11 cellular contexts compared by ENCODE assay signal in genomic region chr19:46489445-46490272, GRCh38. TPM values are rescaled to one million over a fixed set of nuclear protein-coding genes. Genes with fewer than 3 reads are reported as not detected.
DNase-seq lines count a peak whose midpoint lies in the region; ATAC-seq, FAIRE-seq and TF ChIP-seq lines count a peak whose summit lies in the region.
"Had no signal": no experiment of that assay in that cellular context is flagged by ENCODE, and none has a peak within 500 bp of the region (broad histone marks: within the 10 kb centered on the region; RNA-seq: fewer than 3 reads in every experiment).

No MANE protein-coding gene starts in this region.

- H3K27me3 Mint-ChIP-seq in CD4-positive, alpha-beta memory T cell, result peaks cover 48 to 63% of the 10 kb centered on the region in 2 donors

- no peaks in the 10 kb centered on the region for H3K9me1 ChIP-seq in keratinocyte (ENCODE audit: control insufficient read depth, extremely low read depth, insufficient read depth, low read length)

- CTCF ChIA-PET in HEK293T (lab: Yijun Ruan, JAX), result interaction anchor here (1.5 kb wide), 1 partner anchor 90 kb away, joined by 10 read pairs; no protein-coding TSS in a partner anchor
- CTCF ChIA-PET in CD4-positive, alpha-beta memory T cell (lab: Charles Lee; ENCODE audit: partially characterized antibody), result interaction anchor here (0.7 to 2.5 kb wide), 4 partner anchors 87 to 1736 kb away, joined by 3 to 17 read pairs (median 6); partner anchors contain the start of gene AP2S1

- H3K36me3 Mint-ChIP-seq in CD4-positive, alpha-beta memory T cell, result no peaks in the 10 kb centered on the region

- H3K4me1 ChIP-seq in keratinocyte (ENCODE audit: control insufficient read depth, extremely low read depth, insufficient read depth, low read length), result peaks cover 6% of the 10 kb centered on the region
- peaks cover 27% of the 10 kb centered on the region for H3K4me1 ChIP-seq in CD4-positive, alpha-beta memory T cell (ENCODE audit: insufficient read depth, low read length)

- intact Hi-C loops in CD4-positive, alpha-beta memory T cell (cut with micrococcal nuclease), result loop anchor here (5.0 kb wide), 1 partner anchor 462 kb away; no protein-coding TSS in a partner anchor

- H3K9me3 Mint-ChIP-seq in CD4-positive, alpha-beta memory T cell, result no peaks in the 10 kb centered on the region

- no peaks in the 10 kb centered on the region for H3K9me3 ChIP-seq in keratinocyte (ENCODE audit: control insufficient read depth, low read depth, low read length)
- no peaks in the 10 kb centered on the region for H3K9me3 ChIP-seq in CD4-positive, alpha-beta memory T cell (ENCODE audit: control insufficient read depth in 1 of 2, low read length in 2 of 2)
- H3K9me3 ChIP-seq: neutrophil had no signal

- peaks cover 10 to 66% (median 20%) of the 10 kb centered on the region in 4 donors for H3K4me1 Mint-ChIP-seq in CD4-positive, alpha-beta memory T cell

- H3K4me3 ChIP-seq in cardiac fibroblast (replicated peaks in 1 of 2; ENCODE audit: low read depth in 2 of 2, low read length in 2 of 2) (no peak overlapping the region), keratinocyte (ENCODE audit: control insufficient read depth in 2 of 3, extremely low read depth in 1 of 3, insufficient read depth in 2 of 3, low read depth in 1 of 3, low read length in 3 of 3) (no peak overlapping the region)
- no peak overlapping the region for H3K4me3 ChIP-seq in CD4-positive, alpha-beta memory T cell (ENCODE audit: low read length in 2 of 2)

- H3K36me3 ChIP-seq in keratinocyte (ENCODE audit: control insufficient read depth in 2 of 2, extremely low read depth in 1 of 2, insufficient read depth in 2 of 2, low read length in 2 of 2), result no peaks in the 10 kb centered on the region
- no peaks in the 10 kb centered on the region for H3K36me3 ChIP-seq in CD4-positive, alpha-beta memory T cell (ENCODE audit: insufficient read depth, low read length)
- H3K36me3 ChIP-seq: neutrophil had no signal

- ATAC-seq in stimulated activated naive CD8-positive, alpha-beta T cell treated with anti-CD3 and anti-CD28 coated beads, Interleukin-15, Interleukin-2, amounts not matched to agents 100 U/mL and 50 U/mL, for 24 hours, result no peak
- no peak for ATAC-seq in GM18511 (IDR thresholded peaks at IDR 0.05; ENCODE audit: unreplicated experiment)

- H3K27ac ChIP-seq in keratinocyte (ENCODE audit: control insufficient read depth, insufficient read depth, low read length), result no peak overlapping the region
- H3K27ac ChIP-seq in CD4-positive, alpha-beta memory T cell (ENCODE audit: low read depth, low read length), result no peak overlapping the region
- H3K27ac ChIP-seq: neutrophil had no signal

- H3K4me3 Mint-ChIP-seq in CD4-positive, alpha-beta memory T cell, result peak overlapping the region in 1 of 8 donors; percentile 57

- dilution Hi-C loops in keratinocyte (cut with MboI; ENCODE audit: extremely low pct_ligation_motif_present, low sequenced_read_pairs), result no loop called here

- H3K4me2 ChIP-seq in keratinocyte (ENCODE audit: control insufficient read depth, extremely low read depth, insufficient read depth, low read depth, low read length), result peak overlapping the region; percentile 14

- POLR2A ChIA-PET in HEK293T (lab: Yijun Ruan, JAX), result no interaction called here
- POLR2A ChIA-PET in CD4-positive, alpha-beta memory T cell (lab: Charles Lee; ENCODE audit: partially characterized antibody), result no interaction called here

- no peaks in the 10 kb centered on the region for H4K20me1 ChIP-seq in keratinocyte (ENCODE audit: control insufficient read depth, extremely low read depth, insufficient read depth, low read length)

- TF ChIP-seq CTCF in cardiac fibroblast (IDR thresholded peaks at IDR 0.05; ENCODE audit: low read depth, low read length) (peak; percentile 41), keratinocyte (optimal IDR thresholded peaks at IDR 0.05 in 1 of 3, IDR thresholded peaks at IDR 0.05 in 1 of 3, conservative IDR thresholded peaks at IDR 0.05 in 1 of 3; ENCODE audit: extremely low read depth in 1 of 3, insufficient read depth in 2 of 3, low read length in 3 of 3) (peak; percentile 10 to 55 (median 27))

- H3K79me2 ChIP-seq in keratinocyte (ENCODE audit: control insufficient read depth, insufficient read depth, low read length), result no peaks in the 10 kb centered on the region

- no peak overlapping the region for H2AFZ ChIP-seq in keratinocyte (ENCODE audit: control insufficient read depth, low read length)

- peak overlapping the region in 2 of 7 donors; percentile 32 to 46 for H3K27ac Mint-ChIP-seq in CD4-positive, alpha-beta memory T cell

- peaks cover 40% of the 10 kb centered on the region for H3K27me3 ChIP-seq in keratinocyte (ENCODE audit: control insufficient read depth, extremely low read depth, insufficient read depth, low read length)
- H3K27me3 ChIP-seq in CD4-positive, alpha-beta memory T cell (ENCODE audit: insufficient read depth, low read length), result peaks cover 39% of the 10 kb centered on the region

- no peak for FAIRE-seq in keratinocyte (lab: Jason Lieb, UNC)
- FAIRE-seq: GM19239 had no signal

- H3K9ac ChIP-seq in keratinocyte (ENCODE audit: control insufficient read depth, extremely low read depth, insufficient read depth, low read length), result no peak overlapping the region

- DNase-seq in HEK293T (ENCODE audit: extremely low spot score), result no peak
- peak; percentile 60 to 71 for DNase-seq in cardiac fibroblast (ENCODE audit: low read depth in 2 of 2)
- no peak for DNase-seq in keratinocyte (ENCODE audit: low read depth, low spot score)
- peak; percentile 30 for DNase-seq in stimulated activated naive CD8-positive, alpha-beta T cell treated with anti-CD3 and anti-CD28 coated beads, Interleukin-15, Interleukin-2, amounts not matched to agents 100 U/mL and 50 U/mL, for 24 hours
- no peak for DNase-seq in HK-2 (ENCODE audit: unreplicated experiment)
- DNase-seq in CD4-positive, alpha-beta memory T cell, result no peak
- DNase-seq in NCI-H748 (lab: John Stamatoyannopoulos, UW; ENCODE audit: unreplicated experiment), result no peak
- DNase-seq: MM.1S had no signal

TF ChIP-seq in HEK293T, 16 proteins besides CTCF, POLR2A, EP300 and RAD21:
- TF ChIP-seq L3MBTL2 (conservative IDR thresholded peaks at IDR 0.05) (0 out of 2 replicates have a peak, but pooled peaks have one; percentile 28), HDGF (IDR thresholded peaks at IDR 0.05; ENCODE audit: borderline replicate concordance) (no peak)

RNA-seq across cellular contexts. Expression of gene PNMA8B, which starts 6.0 kb away (rescaled TPM):
- polyA plus RNA-seq in keratinocyte, result 0.01 TPM in 1 of 3 replicates, not detected in the others
- polyA plus RNA-seq in keratinocyte (2011; ENCODE audit: low read depth), result not detected
- polyA plus RNA-seq in keratinocyte (2011; cell fraction: cytosol; rRNA removed), result not detected in 2 replicates
- 0.03 TPM in 1 of 2 replicates, not detected in the other for polyA plus RNA-seq in keratinocyte (2011; cell fraction: nucleus; rRNA removed)
- 0.03 and 0.04 TPM in 2 replicates for polyA plus RNA-seq in keratinocyte (2012; ENCODE audit: low replicate concordance)
- polyA minus RNA-seq in keratinocyte, result 0.07 TPM in 1 of 3 replicates, not detected in the others
- not detected for polyA minus RNA-seq in keratinocyte (2011; cell fraction: cytosol; rRNA and poly(A)+ RNA removed)
- polyA minus RNA-seq in keratinocyte (2011; cell fraction: nucleus; rRNA and poly(A)+ RNA removed), result not detected in 2 replicates
- total RNA-seq in CD4-positive, alpha-beta memory T cell, result 1 to 10 TPM; 1.2 TPM
- polyA plus RNA-seq in CD4-positive, alpha-beta memory T cell, result under 1 TPM; 0.24 to 0.34 TPM

RNA-seq across cellular contexts. Expression of gene PNMA8A, which starts 18.3 kb away (rescaled TPM):
- polyA plus RNA-seq in keratinocyte, result 0.16 to 0.28 TPM (median 0.24 TPM) in 3 replicates
- 0.84 TPM for polyA plus RNA-seq in keratinocyte (2011; ENCODE audit: low read depth)
- polyA plus RNA-seq in keratinocyte (2011; cell fraction: cytosol; rRNA removed), result 0.21 TPM in 2 replicates
- polyA plus RNA-seq in keratinocyte (2011; cell fraction: nucleus; rRNA removed), result 0.23 and 0.24 TPM in 2 replicates
- 0.19 and 1.0 TPM in 2 replicates for polyA plus RNA-seq in keratinocyte (2012; ENCODE audit: low replicate concordance)
- polyA minus RNA-seq in keratinocyte, result 0.38 to 1.4 TPM in 2 of 3 replicates, not detected in the other
- not detected for polyA minus RNA-seq in keratinocyte (2011; cell fraction: cytosol; rRNA and poly(A)+ RNA removed)
- not detected in 2 replicates for polyA minus RNA-seq in keratinocyte (2011; cell fraction: nucleus; rRNA and poly(A)+ RNA removed)
- under 1 TPM in 1 of 2 experiments, not detected in 1; 0.26 TPM for total RNA-seq in CD4-positive, alpha-beta memory T cell
- under 1 TPM in 1 of 2 donors, not detected in 1; 0.13 TPM for polyA plus RNA-seq in CD4-positive, alpha-beta memory T cell

Comparison
In these comparisons a context has a peak if more than half of its experiments do, and no peak if none do; other contexts are left out.
1. DNase-seq: peak in cardiac fibroblast (2 of 2) and stimulated activated naive CD8-positive, alpha-beta T cell treated with anti-CD3 and anti-CD28 coated beads, Interleukin-15, Interleukin-2, amounts not matched to agents 100 U/mL and 50 U/mL, for 24 hours (single experiment); none in HEK293T (single experiment), keratinocyte (single experiment), HK-2 (single experiment), CD4-positive, alpha-beta memory T cell (0 of 5) and NCI-H748 (single experiment).